Comparison of ENCODE assay signal across 16 cellular contexts in the genomic region with DNA sequence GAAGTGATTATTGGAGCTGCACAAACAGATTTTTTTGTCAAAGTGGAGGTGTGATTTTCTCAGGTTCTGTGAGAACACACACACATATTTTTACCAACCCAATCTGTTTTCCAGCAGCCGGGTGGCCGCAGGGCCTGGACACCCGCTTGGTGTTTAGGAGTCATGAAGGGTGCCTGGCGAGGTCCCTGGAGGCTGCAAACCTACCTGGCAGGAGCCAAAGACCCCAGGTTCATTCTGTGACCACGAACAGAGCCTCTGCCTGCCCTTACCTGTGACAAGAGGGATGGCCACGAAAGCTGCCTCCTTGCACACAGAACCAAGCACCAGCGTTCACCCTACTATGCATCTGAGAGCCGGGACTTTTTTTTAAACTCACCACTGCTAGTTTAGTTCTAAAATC.
DNase-seq lines count a peak whose midpoint lies in the region; ATAC-seq and TF ChIP-seq lines count a peak whose summit lies in the region.
"Had no signal": no experiment of that assay in that cellular context is flagged by ENCODE, and none has a peak within 500 bp of the region (broad histone marks: within the 10 kb centered on the region; RNA-seq: fewer than 3 reads in every experiment).

No MANE protein-coding gene starts in this region.

- H3K4me2 ChIP-seq in osteoblast (ENCODE audit: insufficient read depth, low read length), result no peak overlapping the region

- H4K20me1 ChIP-seq in osteoblast (ENCODE audit: insufficient read depth, low read length), result no peaks in the 10 kb centered on the region

- TF ChIP-seq CTCF in natural killer cell (IDR thresholded peaks at IDR 0.05) (no peak), osteoblast (IDR thresholded peaks at IDR 0.05; ENCODE audit: extremely low read depth, low read depth, low read length) (no peak)

- H3K36me3 Mint-ChIP-seq in natural killer cell treated with Interleukin-12 subunit alpha and Interleukin-12 subunit beta and Interleukin-15 and Interleukin-18, amount 100 ng/mL, for 72 hours, result no peaks in the 10 kb centered on the region
- H3K36me3 Mint-ChIP-seq in natural killer cell, result no peaks in the 10 kb centered on the region
- H3K36me3 Mint-ChIP-seq: CD4-positive, alpha-beta memory T cell had no signal

- H3K27ac ChIP-seq in osteoblast (ENCODE audit: low read depth, low read length), result no peak overlapping the region

- no peak overlapping the region for H3K4me3 Mint-ChIP-seq in natural killer cell treated with Interleukin-12 subunit alpha and Interleukin-12 subunit beta and Interleukin-15 and Interleukin-18, amount 100 ng/mL, for 72 hours
- H3K4me3 Mint-ChIP-seq in natural killer cell, result no peak overlapping the region
- H3K4me3 Mint-ChIP-seq: CD4-positive, alpha-beta memory T cell had no signal

- intact Hi-C loops in natural killer cell (cut with micrococcal nuclease), result no loop called here

- H3K9me3 ChIP-seq in osteoblast (ENCODE audit: low read depth, low read length), result no peaks in the 10 kb centered on the region

- H3K4me3 ChIP-seq in osteoblast (ENCODE audit: insufficient read depth, low read length), result no peak overlapping the region

- no peak overlapping the region for H2AFZ ChIP-seq in osteoblast (ENCODE audit: low read length)

- H3K27ac Mint-ChIP-seq in natural killer cell treated with Interleukin-12 subunit alpha and Interleukin-12 subunit beta and Interleukin-15 and Interleukin-18, amount 100 ng/mL, for 72 hours, result no peak overlapping the region
- no peak overlapping the region for H3K27ac Mint-ChIP-seq in natural killer cell
- H3K27ac Mint-ChIP-seq: CD4-positive, alpha-beta memory T cell had no signal

- no peaks in the 10 kb centered on the region for H3K9me3 Mint-ChIP-seq in natural killer cell treated with Interleukin-12 subunit alpha and Interleukin-12 subunit beta and Interleukin-15 and Interleukin-18, amount 100 ng/mL, for 72 hours
- no peaks in the 10 kb centered on the region for H3K9me3 Mint-ChIP-seq in natural killer cell
- H3K9me3 Mint-ChIP-seq: CD4-positive, alpha-beta memory T cell had no signal

- peaks cover 10% of the 10 kb centered on the region in 2 donors for H3K27me3 Mint-ChIP-seq in natural killer cell treated with Interleukin-12 subunit alpha and Interleukin-12 subunit beta and Interleukin-15 and Interleukin-18, amount 100 ng/mL, for 72 hours
- H3K27me3 Mint-ChIP-seq in natural killer cell (ENCODE audit: low read depth in 2 of 2), result peaks cover 0 to 7% of the 10 kb centered on the region in 2 donors

- H3K27me3 ChIP-seq in osteoblast (ENCODE audit: insufficient read depth, low read length), result peaks cover 28% of the 10 kb centered on the region

- peak; percentile 32 for DNase-seq in natural killer cell treated with Interleukin-12 subunit alpha and Interleukin-12 subunit beta and Interleukin-15 and Interleukin-18, amount 100 ng/mL, for 72 hours (ENCODE audit: low spot score)
- DNase-seq in natural killer cell (no peak), mesenteric fat pad (ENCODE audit: low spot score) (peak; percentile 51), osteoblast (ENCODE audit: insufficient read length, low spot score, missing footprints) (peak; percentile 34), GOT3 (lab: John Stamatoyannopoulos, UW) (no peak)
- DNase-seq: C1 segment of cervical spinal cord; Calu3; CD4-positive, alpha-beta memory T cell; COR-L47; DMS53; DMS79 treated with DMSO at 0.1 percent for 48 hours; GF-D8; H7; HCEC 1CT had no signal

- H3K36me3 ChIP-seq in osteoblast (ENCODE audit: insufficient read depth, low read length), result no peaks in the 10 kb centered on the region

- no peaks in the 10 kb centered on the region for H3K79me2 ChIP-seq in osteoblast (ENCODE audit: insufficient read depth, low read length)

- H3K4me1 Mint-ChIP-seq in natural killer cell treated with Interleukin-12 subunit alpha and Interleukin-12 subunit beta and Interleukin-15 and Interleukin-18, amount 100 ng/mL, for 72 hours (ENCODE audit: low read depth in 2 of 2), result peaks cover 0 to 7% of the 10 kb centered on the region in 2 donors
- H3K4me1 Mint-ChIP-seq in natural killer cell, result peaks cover 0 to 7% of the 10 kb centered on the region in 2 donors
- H3K4me1 Mint-ChIP-seq: CD4-positive, alpha-beta memory T cell had no signal

- no peaks in the 10 kb centered on the region for H3K4me1 ChIP-seq in osteoblast (ENCODE audit: insufficient read depth, low read length)

- no peak for ATAC-seq in natural killer cell treated with Interleukin-12 subunit alpha and Interleukin-12 subunit beta and Interleukin-15 and Interleukin-18, amount 100 ng/mL, for 72 hours
- ATAC-seq in natural killer cell (no peak), GM19467 (IDR thresholded peaks at IDR 0.05; ENCODE audit: unreplicated experiment) (no peak), HG03095 (IDR thresholded peaks at IDR 0.05; ENCODE audit: unreplicated experiment) (no peak)

Comparison
In these comparisons a context has a peak if more than half of its experiments do, and no peak if none do; other contexts are left out.
1. DNase-seq: peak in natural killer cell treated with Interleukin-12 subunit alpha and Interleukin-12 subunit beta and Interleukin-15 and Interleukin-18, amount 100 ng/mL, for 72 hours (single experiment), mesenteric fat pad (single experiment) and osteoblast (single experiment); none in natural killer cell (single experiment) and GOT3 (single experiment).